19 cellular contexts compared by ENCODE assay signal in genomic region chr2:45315881-45316280, GRCh38.
DNase-seq lines count a peak whose midpoint lies in the region; ATAC-seq and TF ChIP-seq lines count a peak whose summit lies in the region.
"Had no signal": no experiment of that assay in that cellular context is flagged by ENCODE, and none has a peak within 500 bp of the region (broad histone marks: within the 10 kb centered on the region; RNA-seq: fewer than 3 reads in every experiment).

No MANE protein-coding gene starts in this region.

- H3K36me3 ChIP-seq in uterus: no peaks in the 10 kb centered on the region
- H3K36me3 ChIP-seq: ascending aorta, heart right ventricle, stomach had no signal

- no peaks in the 10 kb centered on the region for H3K4me1 ChIP-seq in uterus
- H3K4me1 ChIP-seq: ascending aorta, heart right ventricle, stomach had no signal

- TF ChIP-seq POLR2A in uterus (IDR thresholded peaks at IDR 0.05): no peak

- H3K27ac ChIP-seq in uterus: peak overlapping the region; percentile 43 to 66
- H3K27ac ChIP-seq: 22Rv1, ascending aorta, heart right ventricle, stomach had no signal

- H3K27me3 ChIP-seq in uterus: no peaks in the 10 kb centered on the region
- H3K27me3 ChIP-seq: ascending aorta, heart right ventricle, stomach had no signal

- intact Hi-C loops in uterus (cut with DNase I; ENCODE audit: low total_unique reads): no loop called here

- peak; percentile 20 for DNase-seq in DMS53 (lab: John Stamatoyannopoulos, UW)
- DNase-seq in DMS53 treated with DMSO at 0.1 percent for 48 hours (lab: John Stamatoyannopoulos, UW; ENCODE audit: unreplicated experiment): no peak
- DNase-seq in amniotic epithelial cell (ENCODE audit: low read depth): peak; percentile 79
- peak; percentile 49 for DNase-seq in fibroblast of the conjunctiva (ENCODE audit: low read depth)
- DNase-seq in uterus: peak; percentile 26 to 29
- DNase-seq in activated CD4-positive, alpha-beta T cell treated with anti-CD3 and anti-CD28 coated beads for 48 hours: no peak
- DNase-seq in DMS153 treated with DMSO at 0.1 percent for 48 hours (lab: John Stamatoyannopoulos, UW; ENCODE audit: unreplicated experiment): no peak
- DNase-seq: activated CD4-positive, alpha-beta T cell treated with anti-CD3 and anti-CD28 coated beads, Interleukin-2, amount 50 U/mL, for 1 hour; Calu3; endodermal cell; heart right ventricle; NCI-H82; nephron progenitor cell; right cardiac atrium; stomach had no signal

- H3K9me3 ChIP-seq in uterus: no peaks in the 10 kb centered on the region
- H3K9me3 ChIP-seq: ascending aorta, stomach had no signal

- no peak overlapping the region for H3K4me3 ChIP-seq in uterus
- H3K4me3 ChIP-seq: ascending aorta, heart right ventricle, stomach had no signal

- no peak for TF ChIP-seq CTCF in uterus (IDR thresholded peaks at IDR 0.05)

- ATAC-seq in GM21786 (IDR thresholded peaks at IDR 0.05; ENCODE audit: unreplicated experiment): no peak
- ATAC-seq: activated T-helper 17 cell treated with anti-CD3 and anti-CD28 coated beads, Interleukin-2, amount 50 U/mL, for 72 hours; heart right ventricle; right cardiac atrium had no signal

Comparison
In these comparisons a context has a peak if more than half of its experiments do, and no peak if none do; other contexts are left out.
1. DNase-seq: peak in DMS53 (single experiment), amniotic epithelial cell (single experiment), fibroblast of the conjunctiva (single experiment) and uterus (2 of 2); none in DMS53 treated with DMSO at 0.1 percent for 48 hours (single experiment), activated CD4-positive, alpha-beta T cell treated with anti-CD3 and anti-CD28 coated beads for 48 hours (single experiment) and DMS153 treated with DMSO at 0.1 percent for 48 hours (single experiment).